In the genomic region with DNA sequence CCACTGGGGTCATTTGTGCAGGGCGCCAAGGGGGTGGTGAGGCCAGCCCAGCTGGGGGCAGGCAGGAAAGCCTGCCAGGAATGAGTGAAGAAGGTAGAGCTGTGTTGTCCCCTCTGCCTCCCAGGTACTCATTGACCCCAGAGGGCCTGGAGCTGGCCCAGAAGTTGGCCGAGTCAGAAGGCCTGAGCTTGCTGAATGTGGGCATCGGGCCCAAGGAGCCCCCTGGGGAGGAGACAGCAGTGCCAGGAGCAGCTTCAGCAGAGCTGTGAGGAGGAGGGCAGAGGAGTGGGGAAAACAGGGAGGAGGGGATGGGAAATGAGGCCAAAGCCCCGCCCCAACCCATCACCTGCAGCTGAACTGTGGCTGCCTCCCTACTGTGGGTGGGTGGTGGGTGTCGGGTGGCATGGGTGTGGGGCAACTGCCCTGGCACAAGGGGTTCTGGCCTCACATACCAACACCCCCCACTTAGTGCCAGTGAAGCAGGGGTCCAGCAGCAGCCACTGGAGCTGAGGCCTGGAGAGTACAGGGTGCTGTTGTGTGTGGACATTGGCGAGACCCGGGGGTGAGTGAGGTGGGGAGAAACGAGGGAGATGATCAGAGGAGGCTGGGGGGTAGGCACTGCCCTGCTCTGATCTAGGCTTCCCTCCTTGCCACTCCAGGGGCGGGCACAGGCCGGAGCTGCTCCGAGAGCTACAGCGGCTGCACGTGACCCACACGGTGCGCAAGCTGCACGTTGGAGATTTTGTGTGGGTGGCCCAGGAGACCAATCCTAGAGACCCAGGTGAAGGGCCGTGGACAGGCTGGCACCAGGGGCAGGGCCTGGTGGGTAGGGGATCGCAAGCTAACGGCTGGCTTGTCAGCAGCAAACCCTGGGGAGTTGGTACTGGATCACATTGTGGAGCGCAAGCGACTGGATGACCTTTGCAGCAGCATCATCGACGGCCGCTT, we compare ENCODE assay signal across 1 cellular context.
TF ChIP-seq lines count a peak whose summit lies in the region.

No MANE protein-coding gene starts in this region.

TF ChIP-seq in IMR-90, 13 proteins besides CTCF, POLR2A, EP300 and RAD21:
- no peak for TF ChIP-seq FOS (IDR thresholded peaks at IDR 0.05; ENCODE audit: low read depth, low read length)
- TF ChIP-seq CHD1 (IDR thresholded peaks at IDR 0.05; ENCODE audit: low read depth, low read length): no peak
- TF ChIP-seq NFE2L2 (IDR thresholded peaks at IDR 0.05; ENCODE audit: low read depth, low read length): no peak
- TF ChIP-seq CEBPB (IDR thresholded peaks at IDR 0.05; ENCODE audit: low read depth, low read length): no peak
- TF ChIP-seq, protein P1, sequence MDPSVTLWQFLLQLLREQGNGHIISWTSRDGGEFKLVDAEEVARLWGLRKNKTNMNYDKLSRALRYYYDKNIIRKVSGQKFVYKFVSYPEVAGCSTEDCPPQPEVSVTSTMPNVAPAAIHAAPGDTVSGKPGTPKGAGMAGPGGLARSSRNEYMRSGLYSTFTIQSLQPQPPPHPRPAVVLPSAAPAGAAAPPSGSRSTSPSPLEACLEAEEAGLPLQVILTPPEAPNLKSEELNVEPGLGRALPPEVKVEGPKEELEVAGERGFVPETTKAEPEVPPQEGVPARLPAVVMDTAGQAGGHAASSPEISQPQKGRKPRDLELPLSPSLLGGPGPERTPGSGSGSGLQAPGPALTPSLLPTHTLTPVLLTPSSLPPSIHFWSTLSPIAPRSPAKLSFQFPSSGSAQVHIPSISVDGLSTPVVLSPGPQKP (IDR thresholded peaks at IDR 0.05; ENCODE audit: borderline replicate concordance, low read depth, low read length): no peak
- TF ChIP-seq BHLHE40 (IDR thresholded peaks at IDR 0.05; ENCODE audit: low read depth, low read length): no peak
- TF ChIP-seq, protein P2, sequence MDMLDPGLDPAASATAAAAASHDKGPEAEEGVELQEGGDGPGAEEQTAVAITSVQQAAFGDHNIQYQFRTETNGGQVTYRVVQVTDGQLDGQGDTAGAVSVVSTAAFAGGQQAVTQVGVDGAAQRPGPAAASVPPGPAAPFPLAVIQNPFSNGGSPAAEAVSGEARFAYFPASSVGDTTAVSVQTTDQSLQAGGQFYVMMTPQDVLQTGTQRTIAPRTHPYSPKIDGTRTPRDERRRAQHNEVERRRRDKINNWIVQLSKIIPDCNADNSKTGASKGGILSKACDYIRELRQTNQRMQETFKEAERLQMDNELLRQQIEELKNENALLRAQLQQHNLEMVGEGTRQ (IDR thresholded peaks at IDR 0.05; ENCODE audit: low read depth, low read length): no peak
- TF ChIP-seq MXI1 (IDR thresholded peaks at IDR 0.05; ENCODE audit: borderline replicate concordance, low read depth, low read length): no peak
- no peak for TF ChIP-seq MAZ (IDR thresholded peaks at IDR 0.05; ENCODE audit: borderline replicate concordance, low read depth, low read length)
TF ChIP-seq in IMR-90: peak in this region for 0.
